16 cellular contexts compared by ENCODE assay signal in genomic region chr11:93510196-93510898, GRCh38.
"Had no signal": no experiment of that assay in that cellular context is flagged by ENCODE, and none has a peak within 500 bp of the region (broad histone marks: within the 10 kb centered on the region; RNA-seq: fewer than 3 reads in every experiment).

No MANE protein-coding gene starts in this region.

- H3K27ac Mint-ChIP-seq: memory B cell; stimulated activated naive CD8-positive, alpha-beta T cell treated with anti-CD3 and anti-CD28 coated beads, Interleukin-15, Interleukin-2, amounts not matched to agents 100 ng/mL and 50 ng/mL, for 24 hours; type B pancreatic cell had no signal

- ATAC-seq: activated naive CD4-positive, alpha-beta T cell treated with anti-CD3 and anti-CD28 coated beads, Interleukin-2, amount 50 U/mL, for 72 hours; activated T-cell treated with anti-CD3 and anti-CD28 coated beads, Interleukin-2, amount 50 U/mL, for 4 hours; body of pancreas had no signal

- H3K27me3 Mint-ChIP-seq: memory B cell; stimulated activated naive CD8-positive, alpha-beta T cell treated with anti-CD3 and anti-CD28 coated beads, Interleukin-15, Interleukin-2, amounts not matched to agents 100 ng/mL and 50 ng/mL, for 24 hours; type B pancreatic cell had no signal

- DNase-seq: activated CD4-positive, alpha-beta T cell treated with anti-CD3 and anti-CD28 coated beads, Interleukin-2, amount 50 U/mL, for 4 hours; activated effector memory CD4-positive, alpha-beta T cell treated with anti-CD3 and anti-CD28 coated beads, Interleukin-2, amount 50 U/mL, for 16 hours; activated T-cell treated with anti-CD3 and anti-CD28 coated beads, Interleukin-2, amount 50 U/mL, for 4 hours; body of pancreas; foreskin fibroblast; occipital lobe; posterior cingulate gyrus; retina; SK-N-SH; stimulated activated CD4-positive, alpha-beta T cell treated with anti-CD3 and anti-CD28 coated beads, Interleukin-12 subunit alpha, Interleukin-12 subunit beta, amount 100 ng/mL, for 4 hours; stimulated activated CD4-positive, alpha-beta T cell treated with anti-CD3 and anti-CD28 coated beads, Interleukin-2, amount 100 ng/mL, for 24 hours; T1000 had no signal

- H3K9me3 Mint-ChIP-seq: activated T-cell treated with anti-CD3 and anti-CD28 coated beads, Interleukin-2, amount 50 U/mL, for 4 hours; stimulated activated naive CD8-positive, alpha-beta T cell treated with anti-CD3 and anti-CD28 coated beads, Interleukin-15, Interleukin-2, amounts not matched to agents 100 ng/mL and 50 ng/mL, for 24 hours had no signal

- H3K4me3 Mint-ChIP-seq: activated T-cell treated with anti-CD3 and anti-CD28 coated beads, Interleukin-2, amount 50 U/mL, for 4 hours; memory B cell; stimulated activated naive CD8-positive, alpha-beta T cell treated with anti-CD3 and anti-CD28 coated beads, Interleukin-15, Interleukin-2, amounts not matched to agents 100 ng/mL and 50 ng/mL, for 24 hours; type B pancreatic cell had no signal
